Comparison of ENCODE assay signal across 8 cellular contexts in the genomic region with DNA sequence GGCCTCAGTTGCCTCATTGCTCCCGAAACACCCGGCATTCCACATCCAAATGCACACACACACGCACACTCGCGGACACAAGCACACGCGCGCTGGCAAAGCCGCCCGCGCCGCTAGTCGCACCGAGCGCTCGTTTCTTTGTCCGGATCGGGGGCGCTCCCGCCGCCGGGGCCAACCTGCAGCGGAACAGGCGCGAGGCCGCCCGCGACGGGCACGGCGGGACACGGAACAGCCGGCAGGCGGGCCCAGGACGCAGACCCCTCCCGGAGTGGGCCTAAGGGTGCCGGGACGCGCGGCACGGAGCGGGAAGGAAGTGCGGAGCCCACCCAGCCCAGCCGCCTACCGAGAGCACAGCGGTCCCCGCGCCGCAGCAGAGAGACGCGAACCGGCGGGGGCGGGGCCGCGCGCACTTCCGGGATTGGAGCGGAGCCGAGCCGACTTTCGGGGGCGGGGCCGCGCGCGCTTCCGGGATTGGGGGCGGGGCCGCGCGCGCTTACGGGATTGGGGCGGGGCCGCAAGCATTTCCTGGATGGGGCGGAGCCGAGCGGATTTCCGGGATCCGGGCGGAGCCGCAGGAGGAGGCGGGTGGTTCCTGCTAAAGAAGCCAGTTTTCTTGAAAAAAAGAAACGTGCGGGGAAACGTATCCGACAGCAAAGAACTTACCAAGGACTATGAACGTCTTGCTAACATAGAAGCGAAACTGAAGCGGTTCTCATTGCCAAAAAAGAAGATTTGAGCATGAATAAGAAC. TPM values are rescaled to one million over a fixed set of nuclear protein-coding genes. Genes with fewer than 3 reads are reported as not detected.
DNase-seq lines count a peak whose midpoint lies in the region; ATAC-seq, FAIRE-seq and TF ChIP-seq lines count a peak whose summit lies in the region.

A gene (minus strand): TSS at position 396 of the 750 bp plus-strand sequence. CDS start 1,498 bp downstream, outside the sequence.

- H3K36me3 ChIP-seq in left ventricle myocardium inferior (no peaks in the 10 kb centered on the region), prostate gland (no peaks in the 10 kb centered on the region), upper lobe of right lung (no peaks in the 10 kb centered on the region)

- no peaks in the 10 kb centered on the region for H3K9me3 ChIP-seq in left ventricle myocardium inferior (replicated peaks)
- H3K9me3 ChIP-seq in prostate gland = no peaks in the 10 kb centered on the region
- H3K9me3 ChIP-seq in upper lobe of right lung = no peaks in the 10 kb centered on the region

- H3K4me3 ChIP-seq in left ventricle myocardium inferior (peak within 1 kb of the TSS; percentile 87), prostate gland (peak within 1 kb of the TSS; percentile 72 to 80), upper lobe of right lung (peak within 1 kb of the TSS; percentile 85)

- intact Hi-C loops in left ventricle myocardium inferior (cut with micrococcal nuclease) (no loop called here), prostate gland (cut with DNase I) (no loop called here), upper lobe of right lung (cut with DNase I) (no loop called here)

- peak within 1 kb of the TSS; percentile 93 for H3K27ac ChIP-seq in left ventricle myocardium inferior (replicated peaks)
- H3K27ac ChIP-seq in prostate gland = peak within 1 kb of the TSS; percentile 83 to 84
- H3K27ac ChIP-seq in upper lobe of right lung = peak within 1 kb of the TSS; percentile 95

- FAIRE-seq in GM12891 (lab: Jason Lieb, UNC) = peak; percentile 38

- TF ChIP-seq CTCF in left ventricle myocardium inferior (IDR thresholded peaks at IDR 0.05; ENCODE audit: borderline replicate concordance) (peak; percentile 13), prostate gland (IDR thresholded peaks at IDR 0.05) (peak in 1 of 4 experiments; percentile 32), upper lobe of right lung (IDR thresholded peaks at IDR 0.05) (no peak)

- TF ChIP-seq POLR2A in GM12891 (IDR thresholded peaks at IDR 0.05; ENCODE audit: low read depth, low read length) (peak; percentile 57; the same call in 1 of the 2 replicates), prostate gland (IDR thresholded peaks at IDR 0.05) (no peak)

- H3K4me1 ChIP-seq in left ventricle myocardium inferior = peaks cover 40% of the 10 kb centered on the region
- peaks cover 12% of the 10 kb centered on the region for H3K4me1 ChIP-seq in prostate gland (replicated peaks)
- peaks cover 34% of the 10 kb centered on the region for H3K4me1 ChIP-seq in upper lobe of right lung

- WGBS in prostate gland = under 1% methylated on average over 78 of the region's 91 CpGs

- ATAC-seq in HG02870 (IDR thresholded peaks at IDR 0.05; ENCODE audit: unreplicated experiment) (peak; percentile 66), upper lobe of right lung (peak; percentile 97)

- DNase-seq in GM12891 (ENCODE audit: insufficient read length, low spot score) = peak; percentile 82
- DNase-seq in NCI-H187 (lab: John Stamatoyannopoulos, UW) = peak; percentile 74 to 89
- DNase-seq in T-helper 2 cell = peak; percentile 86 to 97 (median 92)
- DNase-seq in amygdala (lab: John Stamatoyannopoulos, UW) = peak in 55 of 56 donors; percentile 37 to 95 (median 83)
- peak; percentile 93 for DNase-seq in left ventricle myocardium inferior
- peak; percentile 91 for DNase-seq in prostate gland (ENCODE audit: low spot score)
- DNase-seq in upper lobe of right lung = peak; percentile 96

- no peaks in the 10 kb centered on the region for H3K27me3 ChIP-seq in left ventricle myocardium inferior (ENCODE audit: low read depth)
- no peaks in the 10 kb centered on the region for H3K27me3 ChIP-seq in prostate gland (replicated peaks; ENCODE audit: insufficient read depth)
- no peaks in the 10 kb centered on the region for H3K27me3 ChIP-seq in upper lobe of right lung

TF ChIP-seq in GM12891, 5 proteins besides CTCF, POLR2A, EP300 and RAD21:
- TF ChIP-seq POLR2AphosphoS5 (IDR thresholded peaks at IDR 0.05; ENCODE audit: low read depth, low read length) (peak; percentile 89), TAF1 (IDR thresholded peaks at IDR 0.05; ENCODE audit: low read depth, low read length) (peak; percentile 56), PAX5 (IDR thresholded peaks at IDR 0.05; ENCODE audit: insufficient read depth, low read length, severe bottlenecking) (no peak), SPI1 (IDR thresholded peaks at IDR 0.05; ENCODE audit: low read depth, low read length) (peak; percentile 31), POU2F2 (IDR thresholded peaks at IDR 0.05; ENCODE audit: low read depth, low read length) (no peak)
TF ChIP-seq in GM12891: peak in this region for 3.

RNA-seq across cellular contexts. Expression of the gene that starts here (rescaled TPM):
- 104 TPM for polyA plus RNA-seq in GM12891 (2012; ENCODE audit: low read depth, missing spikeins)
- 23.8 TPM for total RNA-seq in left ventricle myocardium inferior
- total RNA-seq in prostate gland = 10 to 100 TPM; 74.3 to 81.8 TPM
- total RNA-seq in upper lobe of right lung = 120 TPM

Comparison
In these comparisons a context has a peak if more than half of its experiments do, and no peak if none do; other contexts are left out.
1. Peak in every context shown above with its lines: DNase-seq, ATAC-seq, H3K4me3 ChIP-seq and H3K27ac ChIP-seq.